Comparison of ENCODE assay signal across 1 cellular context in genomic region chr6:81511423-81511822, GRCh38.
TF ChIP-seq lines count a peak whose summit lies in the region.

No MANE protein-coding gene starts in this region.

TF ChIP-seq in SK-N-SH, 30 proteins besides CTCF, POLR2A, EP300 and RAD21 (continued from another document):
- TF ChIP-seq IRF3 (IDR thresholded peaks at IDR 0.05; ENCODE audit: low read depth, low read length) (no peak), TCF12 (IDR thresholded peaks at IDR 0.05) (no peak), RXRA (IDR thresholded peaks at IDR 0.05; ENCODE audit: borderline replicate concordance, low read depth) (no peak), GABPA (IDR thresholded peaks at IDR 0.05; ENCODE audit: low read depth) (no peak), SIN3A (IDR thresholded peaks at IDR 0.05; ENCODE audit: borderline replicate concordance, low read depth, low read length) (no peak), JUND (IDR thresholded peaks at IDR 0.05) (no peak), FOXJ3 (CRISPR knock-in tag; IDR thresholded peaks at IDR 0.05) (no peak), POLR2AphosphoS5 (IDR thresholded peaks at IDR 0.05; ENCODE audit: low read depth, low read length) (no peak), RCOR1 (IDR thresholded peaks at IDR 0.05; ENCODE audit: low read length) (no peak), USF1 (IDR thresholded peaks at IDR 0.05; ENCODE audit: borderline replicate concordance, low read depth) (no peak), NFIC (IDR thresholded peaks at IDR 0.05; ENCODE audit: borderline replicate concordance) (no peak), FOSL2 (IDR thresholded peaks at IDR 0.05; ENCODE audit: borderline replicate concordance, low read depth) (no peak), REST (IDR thresholded peaks at IDR 0.05; ENCODE audit: low read depth, low read length) (no peak), GATA2 (CRISPR knock-in tag; IDR thresholded peaks at IDR 0.05) (no peak)
